Comparison of ENCODE assay signal across 32 cellular contexts in genomic region chr3:47991341-47991740, GRCh38.
"Had no signal": no experiment of that assay in that cellular context is flagged by ENCODE, and none has a peak within 500 bp of the region (broad histone marks: within the 10 kb centered on the region; RNA-seq: fewer than 3 reads in every experiment).

No MANE protein-coding gene starts in this region.

- H3K36me3 ChIP-seq: breast epithelium had no signal

- H3K9me3 ChIP-seq: adrenal gland, body of pancreas, breast epithelium had no signal

- H3K27me3 ChIP-seq: adrenal gland, body of pancreas, brain microvascular endothelial cell, breast epithelium had no signal

- H3K27ac ChIP-seq: adrenal gland, body of pancreas, brain microvascular endothelial cell, breast epithelium, VCaP had no signal

- DNase-seq: activated B cell treated with CpG ODN at 0.5 μM for 24 hours; activated CD4-positive, alpha-beta memory T cell treated with anti-CD3 and anti-CD28 coated beads for 36 hours; activated CD4-positive, alpha-beta T cell treated with anti-CD3 and anti-CD28 coated beads for 4 hours; activated CD4-positive, alpha-beta T cell treated with anti-CD3 and anti-CD28 coated beads, Interleukin-2, amount 10 ng/mL, durations not matched to agents 24 days and 14 days; activated CD4-positive, alpha-beta T cell treated with anti-CD3 and anti-CD28 coated beads, Interleukin-2, amount 50 U/mL, for 1 hour; activated CD4-positive, alpha-beta T cell treated with anti-CD3 and anti-CD28 coated beads, Interleukin-2, amount 50 U/mL, for 4 hours; activated CD4-positive, CD25-positive, alpha-beta regulatory T cell treated with anti-CD3 and anti-CD28 coated beads, Interleukin-2, amount 50 U/mL, for 72 hours; activated CD8-positive, alpha-beta memory T cell treated with anti-CD3 and anti-CD28 coated beads, Interleukin-2, amount 50 U/mL, for 4 hours; activated CD8-positive, alpha-beta T cell treated with anti-CD3 and anti-CD28 coated beads for 36 hours; activated effector memory CD4-positive, alpha-beta T cell treated with anti-CD3 and anti-CD28 coated beads, Interleukin-2, amount 50 U/mL, for 16 hours; activated gamma-delta T cell treated with Interleukin-2 at 50 U/mL for 16 hours; activated naive CD4-positive, alpha-beta T cell; activated naive CD4-positive, alpha-beta T cell treated with anti-CD3 and anti-CD28 coated beads for 36 hours; activated naive CD4-positive, alpha-beta T cell treated with anti-CD3 and anti-CD28 coated beads, Interleukin-2, amount 50 U/mL, for 16 hours; activated naive CD8-positive, alpha-beta T cell treated with anti-CD3 and anti-CD28 coated beads for 36 hours; activated T-cell treated with anti-CD3 and anti-CD28 coated beads for 4 hours; activated T-cell treated with anti-CD3 and anti-CD28 coated beads, Interleukin-2, amount 50 U/mL, for 1 hour; activated T-cell treated with anti-CD3 and anti-CD28 coated beads, Interleukin-2, amount 50 U/mL, for 4 hours; activated T-cell treated with anti-CD3 and anti-CD28 coated beads, Interleukin-2, amount 50 U/mL, for 72 hours; adrenal gland; amniotic stem cell; aorta; body of pancreas; brain microvascular endothelial cell; central memory CD4-positive, alpha-beta T cell; T-helper 1 cell; T-helper 2 cell; T-helper 9 cell had no signal

- H3K4me3 ChIP-seq: adrenal gland, body of pancreas, breast epithelium had no signal

- ATAC-seq: activated CD8-positive, alpha-beta T cell treated with anti-CD3 and anti-CD28 coated beads for 36 hours; activated naive CD4-positive, alpha-beta T cell treated with anti-CD3 and anti-CD28 coated beads, Interleukin-2, amount 50 U/mL, for 72 hours; activated T-cell treated with anti-CD3 and anti-CD28 coated beads, Interleukin-2, amount 50 U/mL, for 4 hours; activated T-cell treated with anti-CD3 and anti-CD28 coated beads, Interleukin-2, amount 50 U/mL, for 72 hours; activated T-helper 17 cell treated with anti-CD3 and anti-CD28 coated beads, Interleukin-2, amount 50 U/mL, for 72 hours; body of pancreas had no signal

- H3K4me1 ChIP-seq: breast epithelium had no signal
